Comparison of ENCODE assay signal across 8 cellular contexts in genomic region chr3:81485444-81485865, GRCh38.
A peak's percentile ranks its signal among the peaks of the same experiment; 100 is the strongest.
DNase-seq lines count a peak whose midpoint lies in the region; ATAC-seq and TF ChIP-seq lines count a peak whose summit lies in the region.

No MANE protein-coding gene starts in this region.

- intact Hi-C loops in lower lobe of right lung (cut with DNase I): no loop called here

- no peak overlapping the region for H3K4me3 ChIP-seq in lower lobe of right lung

- no peaks in the 10 kb centered on the region for H3K36me3 ChIP-seq in lower lobe of right lung

- ATAC-seq in GM18519 (IDR thresholded peaks at IDR 0.05; ENCODE audit: low FRiP score, unreplicated experiment) (peak; percentile 99), HG02943 (IDR thresholded peaks at IDR 0.05; ENCODE audit: low read depth, unreplicated experiment) (peak; percentile 96), lower lobe of right lung (peak; percentile 42 to 58)

- no peak for TF ChIP-seq CTCF in lower lobe of right lung (IDR thresholded peaks at IDR 0.05)

- H3K9me3 ChIP-seq in lower lobe of right lung: no peaks in the 10 kb centered on the region

- H3K27ac ChIP-seq in lower lobe of right lung: no peak overlapping the region

- no peaks in the 10 kb centered on the region for H3K27me3 ChIP-seq in lower lobe of right lung (ENCODE audit: low read depth)

- DNase-seq in SIG-M5 treated with dmso at 0.1 percent for 504 hours (lab: John Stamatoyannopoulos, UW; ENCODE audit: unreplicated experiment) (peak; percentile 85), lower lobe of right lung (no peak), DMS53 treated with DMSO at 0.1 percent for 48 hours (lab: John Stamatoyannopoulos, UW; ENCODE audit: unreplicated experiment) (no peak), DMS79 (lab: John Stamatoyannopoulos, UW) (no peak), NCI-H748 treated with DMSO at 0.1 percent for 48 hours (lab: John Stamatoyannopoulos, UW) (no peak), NCI-H2227 (lab: John Stamatoyannopoulos, UW; ENCODE audit: unreplicated experiment) (no peak)

- H3K4me1 ChIP-seq in lower lobe of right lung: peaks cover 11% of the 10 kb centered on the region
